In the genomic region with DNA sequence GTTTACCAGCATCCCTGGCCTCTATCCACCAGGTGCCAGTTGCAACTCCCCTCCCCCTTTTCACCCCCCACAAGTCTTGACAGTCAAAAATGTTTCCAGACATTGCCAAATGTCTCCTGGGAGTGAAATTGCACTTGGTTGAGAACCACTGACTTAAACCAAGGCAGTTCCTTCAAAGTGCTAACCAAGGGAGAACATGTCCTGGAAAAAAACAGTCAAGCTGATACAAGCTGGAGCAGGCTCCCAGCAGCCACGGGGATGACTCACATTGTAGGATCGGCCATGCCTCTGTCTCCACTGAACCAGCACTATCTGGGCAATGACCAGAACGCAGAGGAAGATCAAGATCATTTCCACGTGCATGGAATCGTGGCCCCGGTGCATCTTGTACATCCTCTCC, we compare ENCODE assay signal across 1 cellular context.
TF ChIP-seq lines count a peak whose summit lies in the region.

No MANE protein-coding gene starts in this region.

TF ChIP-seq in A549, 52 proteins besides CTCF, POLR2A, EP300 and RAD21 (continued from another document):
- TF ChIP-seq, protein P1, sequence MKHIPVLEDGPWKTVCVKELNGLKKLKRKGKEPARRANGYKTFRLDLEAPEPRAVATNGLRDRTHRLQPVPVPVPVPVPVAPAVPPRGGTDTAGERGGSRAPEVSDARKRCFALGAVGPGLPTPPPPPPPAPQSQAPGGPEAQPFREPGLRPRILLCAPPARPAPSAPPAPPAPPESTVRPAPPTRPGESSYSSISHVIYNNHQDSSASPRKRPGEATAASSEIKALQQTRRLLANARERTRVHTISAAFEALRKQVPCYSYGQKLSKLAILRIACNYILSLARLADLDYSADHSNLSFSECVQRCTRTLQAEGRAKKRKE (CRISPR knock-in tag; IDR thresholded peaks at IDR 0.05; ENCODE audit: low read depth), result no peak
- TF ChIP-seq EHF (CRISPR knock-in tag; IDR thresholded peaks at IDR 0.05) (no peak), MAX (IDR thresholded peaks at IDR 0.05) (no peak), RCOR1 (IDR thresholded peaks at IDR 0.05; ENCODE audit: low read depth, low read length) (no peak), ZFP36 (IDR thresholded peaks at IDR 0.05; ENCODE audit: borderline replicate concordance, partially characterized antibody) (no peak), HOXA7 (CRISPR knock-in tag; IDR thresholded peaks at IDR 0.05) (no peak)
